ENCODE assay signal across 26 cellular contexts in genomic region chr6:1516742-1517520, GRCh38.
"Had no signal": no experiment of that assay in that cellular context is flagged by ENCODE, and none has a peak within 500 bp of the region (broad histone marks: within the 10 kb centered on the region; RNA-seq: fewer than 3 reads in every experiment).

No MANE protein-coding gene starts in this region.

- H3K27me3 ChIP-seq: neutrophil, ovary, uterus had no signal

- DNase-seq: activated CD4-positive, alpha-beta memory T cell treated with anti-CD3 and anti-CD28 coated beads for 36 hours; activated CD4-positive, alpha-beta T cell treated with anti-CD3 and anti-CD28 coated beads, Interleukin-2, amount 10 ng/mL, durations not matched to agents 24 days and 14 days; activated CD4-positive, CD25-positive, alpha-beta regulatory T cell treated with anti-CD3 and anti-CD28 coated beads, Interleukin-2, amount 50 U/mL, for 72 hours; activated gamma-delta T cell treated with Interleukin-2 at 50 U/mL for 16 hours; activated naive CD8-positive, alpha-beta T cell treated with anti-CD3 and anti-CD28 coated beads, Interleukin-2, amount 50 U/mL, for 24 hours; activated T-cell treated with anti-CD3 and anti-CD28 coated beads, Interleukin-2, amount 50 U/mL, for 4 hours; amygdala; caudate nucleus; endodermal cell; esophagus squamous epithelium; foreskin melanocyte; left cardiac atrium; naive B cell; nephron progenitor cell; ovary; stimulated activated CD4-positive, alpha-beta T cell treated with anti-CD3 and anti-CD28 coated beads, Interleukin-12 subunit alpha, Interleukin-12 subunit beta, amount 100 ng/mL, for 4 hours; stimulated activated CD4-positive, alpha-beta T cell treated with anti-CD3 and anti-CD28 coated beads, Interleukin-4, amount 100 ng/mL, for 1 hour; stimulated activated naive CD8-positive, alpha-beta T cell treated with anti-CD3 and anti-CD28 coated beads, Interleukin-15, Interleukin-2, amounts not matched to agents 100 U/mL and 50 U/mL, for 24 hours; T1000; uterus had no signal

- H3K36me3 ChIP-seq: esophagus squamous epithelium, neutrophil, ovary, thoracic aorta, uterus had no signal

- ATAC-seq: activated naive CD8-positive, alpha-beta T cell treated with anti-CD3 and anti-CD28 coated beads, Interleukin-2, amount 50 U/mL, for 24 hours; activated T-cell treated with anti-CD3 and anti-CD28 coated beads, Interleukin-2, amount 50 U/mL, for 4 hours; activated T-helper 17 cell treated with anti-CD3 and anti-CD28 coated beads, Interleukin-2, amount 50 U/mL, for 72 hours; left cardiac atrium; sciatic nerve; stimulated activated naive CD8-positive, alpha-beta T cell treated with anti-CD3 and anti-CD28 coated beads, Interleukin-15, Interleukin-2, amounts not matched to agents 100 U/mL and 50 U/mL, for 24 hours had no signal

- H3K27ac ChIP-seq: epithelial cell of prostate, esophagus squamous epithelium, neutrophil, ovary, skin epidermis, thoracic aorta, uterus had no signal

- H3K4me1 ChIP-seq: esophagus squamous epithelium, uterus had no signal

- H3K9me3 ChIP-seq: esophagus squamous epithelium, neutrophil, ovary, thoracic aorta, uterus had no signal

- H3K4me3 ChIP-seq: esophagus squamous epithelium, ovary, skin epidermis, thoracic aorta, uterus had no signal
